Comparison of ENCODE assay signal across 8 cellular contexts in genomic region chr3:9500108-9501050, GRCh38. TPM values are rescaled to one million over a fixed set of nuclear protein-coding genes. Genes with fewer than 3 reads are reported as not detected.
A peak's percentile ranks its signal among the peaks of the same experiment; 100 is the strongest.
DNase-seq lines count a peak whose midpoint lies in the region; ATAC-seq and TF ChIP-seq lines count a peak whose summit lies in the region.

No MANE protein-coding gene starts in this region.

- H3K27me3 ChIP-seq in BJ (ENCODE audit: control insufficient read depth, insufficient read depth, low read length) (peaks cover 2% of the 10 kb centered on the region), GM23248 (replicated peaks; ENCODE audit: insufficient read depth) (no peaks in the 10 kb centered on the region), gastroesophageal sphincter (peaks cover 39% of the 10 kb centered on the region)

- peaks cover 4% of the 10 kb centered on the region for H3K4me1 Mint-ChIP-seq in activated T-helper 17 cell treated with anti-CD3 and anti-CD28 coated beads, Interleukin-2, amount 50 U/mL, for 72 hours
- H3K4me1 Mint-ChIP-seq in progenitor cell of endocrine pancreas (ENCODE audit: low read depth), result peaks cover 3% of the 10 kb centered on the region

- H3K9me3 Mint-ChIP-seq in activated T-helper 17 cell treated with anti-CD3 and anti-CD28 coated beads, Interleukin-2, amount 50 U/mL, for 72 hours, result no peaks in the 10 kb centered on the region
- H3K9me3 Mint-ChIP-seq in progenitor cell of endocrine pancreas (ENCODE audit: low read depth), result no peaks in the 10 kb centered on the region

- peak overlapping the region; percentile 29 for H3K4me3 Mint-ChIP-seq in activated T-helper 17 cell treated with anti-CD3 and anti-CD28 coated beads, Interleukin-2, amount 50 U/mL, for 72 hours
- no peak overlapping the region for H3K4me3 Mint-ChIP-seq in progenitor cell of endocrine pancreas (ENCODE audit: low read depth)

- H4K20me1 ChIP-seq in GM23248 (ENCODE audit: insufficient read depth) (no peaks in the 10 kb centered on the region), OCI-LY7 (ENCODE audit: insufficient read depth, low read length) (no peaks in the 10 kb centered on the region)

- BruUV-seq in OCI-LY7 (replicated peaks; lab: Mats Ljungman, UMichigan), result no TSS peak

- POLR2A ChIA-PET in BJ (lab: Charles Lee), result interaction anchor here (0.6 kb wide), 1 partner anchor 116 kb away, joined by 9 read pairs; no protein-coding TSS in a partner anchor
- POLR2A ChIA-PET in OCI-LY7 (lab: Charles Lee), result no interaction called here

- no peak overlapping the region for H3K4me2 ChIP-seq in GM23248 (ENCODE audit: unreplicated experiment)
- no peak overlapping the region for H3K4me2 ChIP-seq in OCI-LY7 (ENCODE audit: low read length)

- H3K36me3 Mint-ChIP-seq in activated T-helper 17 cell treated with anti-CD3 and anti-CD28 coated beads, Interleukin-2, amount 50 U/mL, for 72 hours (ENCODE audit: low read depth), result no peaks in the 10 kb centered on the region
- no peaks in the 10 kb centered on the region for H3K36me3 Mint-ChIP-seq in progenitor cell of endocrine pancreas (ENCODE audit: insufficient read depth)

- WGBS in GM23248 (ENCODE audit: low coverage in 1 of 2, low lambda C conversion rate in 2 of 2, missing lambda C conversion rate in 2 of 2), 2 experiments, result 16% methylated on average over 35 to 36 of the region's 39 CpGs
- WGBS in gastroesophageal sphincter (ENCODE audit: low coverage in 1 of 2), 2 donors, result 38% methylated on average over 9 of the region's 39 CpGs; no CpG with 5 or more reads in 1 of the 2 donors

- TF ChIP-seq CTCF in BJ (IDR thresholded peaks at IDR 0.05; ENCODE audit: insufficient read depth, low read depth, low read length) (peak; percentile 84), OCI-LY7 (conservative IDR thresholded peaks at IDR 0.05; ENCODE audit: low read length) (peak; percentile 79), gastroesophageal sphincter (IDR thresholded peaks at IDR 0.05) (peak in 2 of 4 experiments; percentile 18 to 57), progenitor cell of endocrine pancreas (IDR thresholded peaks at IDR 0.05; ENCODE audit: unreplicated experiment) (peak; percentile 85)

- intact Hi-C loops in OCI-LY7 (cut with micrococcal nuclease; ENCODE audit: unreplicated experiment), result loop anchor here (2.0 kb wide), 1 partner anchor 148 kb away; no protein-coding TSS in a partner anchor

- H3K9me3 ChIP-seq in GM23248 (ENCODE audit: low read depth) (no peaks in the 10 kb centered on the region), OCI-LY7 (ENCODE audit: low read length) (no peaks in the 10 kb centered on the region), gastroesophageal sphincter (no peaks in the 10 kb centered on the region)

- no peak for TF ChIP-seq EP300 in gastroesophageal sphincter (IDR thresholded peaks at IDR 0.05)

- H3K27ac ChIP-seq in GM23248, result no peak overlapping the region
- no peak overlapping the region for H3K27ac ChIP-seq in OCI-LY7 (ENCODE audit: low read depth, low read length, poor library complexity, severe bottlenecking)
- no peak overlapping the region for H3K27ac ChIP-seq in gastroesophageal sphincter

- peaks cover 18% of the 10 kb centered on the region for H3K4me1 ChIP-seq in GM23248 (ENCODE audit: insufficient read depth)
- peaks cover 6% of the 10 kb centered on the region for H3K4me1 ChIP-seq in OCI-LY7 (ENCODE audit: insufficient read depth, low read length, poor library complexity, severe bottlenecking)
- H3K4me1 ChIP-seq in gastroesophageal sphincter, result peaks cover 0 to 18% (median 6%) of the 10 kb centered on the region in 3 donors

- H3K9me2 ChIP-seq in GM23248 (ENCODE audit: insufficient read depth) (no peaks in the 10 kb centered on the region), OCI-LY7 (ENCODE audit: insufficient read depth, low read length) (no peaks in the 10 kb centered on the region)

- no peak overlapping the region for H2AFZ ChIP-seq in GM23248
- H2AFZ ChIP-seq in OCI-LY7 (ENCODE audit: low read length), result no peak overlapping the region

- peaks cover 23% of the 10 kb centered on the region for H3K27me3 Mint-ChIP-seq in activated T-helper 17 cell treated with anti-CD3 and anti-CD28 coated beads, Interleukin-2, amount 50 U/mL, for 72 hours
- peaks cover 51% of the 10 kb centered on the region for H3K27me3 Mint-ChIP-seq in progenitor cell of endocrine pancreas

- no peaks in the 10 kb centered on the region for H3K36me3 ChIP-seq in BJ (ENCODE audit: control insufficient read depth, insufficient read depth, low read length)
- no peaks in the 10 kb centered on the region for H3K36me3 ChIP-seq in GM23248 (ENCODE audit: low read depth)
- no peaks in the 10 kb centered on the region for H3K36me3 ChIP-seq in OCI-LY7 (ENCODE audit: insufficient read depth, low read length)
- H3K36me3 ChIP-seq in gastroesophageal sphincter, result no peaks in the 10 kb centered on the region

- H3K9ac ChIP-seq in GM23248, result no peak overlapping the region

- in situ Hi-C loops in GM23248 (cut with MboI), result no loop called here

- H3K27ac Mint-ChIP-seq in activated T-helper 17 cell treated with anti-CD3 and anti-CD28 coated beads, Interleukin-2, amount 50 U/mL, for 72 hours, result no peak overlapping the region
- H3K27ac Mint-ChIP-seq in progenitor cell of endocrine pancreas, result no peak overlapping the region

- 0 out of 2 replicates have a peak, but pooled peaks cover 13% of the 10 kb centered on the region for H3F3A ChIP-seq in GM23248 (ENCODE audit: insufficient read depth)

- peak; percentile 1 for DNase-seq in BJ (ENCODE audit: low read depth)
- peak; percentile 85 for DNase-seq in GM23248
- DNase-seq in OCI-LY7 (ENCODE audit: low spot score), result peak; percentile 57
- DNase-seq in progenitor cell of endocrine pancreas (ENCODE audit: low spot score, unreplicated experiment), result peak; percentile 76

- TF ChIP-seq POLR2A in gastroesophageal sphincter (IDR thresholded peaks at IDR 0.05), result no peak

- ATAC-seq in activated T-helper 17 cell treated with anti-CD3 and anti-CD28 coated beads, Interleukin-2, amount 50 U/mL, for 72 hours (replicated peaks), result peak; percentile 77
- ATAC-seq in gastroesophageal sphincter, result peak; percentile 49
- no peak for ATAC-seq in GM21447 (IDR thresholded peaks at IDR 0.05; ENCODE audit: unreplicated experiment)
- no peak for ATAC-seq in HG02981 (IDR thresholded peaks at IDR 0.05; ENCODE audit: unreplicated experiment)

- H3K4me3 ChIP-seq in BJ (ENCODE audit: low read depth, low read length), result no peak overlapping the region
- 0 out of 2 replicates have a peak overlapping the region, but pooled peaks have one; percentile 4 for H3K4me3 ChIP-seq in GM23248
- H3K4me3 ChIP-seq in OCI-LY7 (ENCODE audit: low read depth, low read length, poor library complexity, severe bottlenecking), result no peak overlapping the region
- H3K4me3 ChIP-seq in gastroesophageal sphincter, result peak overlapping the region in 1 of 2 donors; percentile 11

- no peaks in the 10 kb centered on the region for H3K79me2 ChIP-seq in GM23248 (ENCODE audit: insufficient read depth)
- H3K79me2 ChIP-seq in OCI-LY7 (ENCODE audit: insufficient read depth, low read depth, low read length), result no peaks in the 10 kb centered on the region

- CTCF ChIA-PET in BJ (lab: Yijun Ruan, JAX) (interaction anchor here (0.6 to 2.0 kb wide), 4 partner anchors 8 to 27 kb away, joined by 5 to 10 read pairs (median 6); no protein-coding TSS in a partner anchor), OCI-LY7 (lab: Charles Lee; ENCODE audit: unreplicated experiment) (interaction anchor here (0.6 to 0.9 kb wide), 2 partner anchors 65 to 145 kb away, joined by 3 read pairs; no protein-coding TSS in a partner anchor)

RNA-seq across cellular contexts. Expression of gene LHFPL4, which starts 53.2 kb away (rescaled TPM):
- polyA plus RNA-seq in BJ (2011; rRNA removed) (not detected in 2 replicates), GM23248 (2016; fragmentation: Nextera tagmentation; extraction: Ambion mirVana) (0.19 and 0.23 TPM in 2 replicates)
- polyA minus RNA-seq in BJ (2011; rRNA and poly(A)+ RNA removed), result not detected in 2 replicates
- total RNA-seq in GM23248 (2014; rRNA removed; shearing (Covaris generic)), result not detected in 2 replicates
- total RNA-seq in OCI-LY7 (2014; rRNA removed; shearing (Covaris generic)), result not detected in 2 replicates
- total RNA-seq in OCI-LY7 (2022) (not detected in 2 replicates), gastroesophageal sphincter (under 1 TPM in 2 of 4 donors, not detected in 2; 0.04 to 0.13 TPM), progenitor cell of endocrine pancreas (0.55 and 0.64 TPM in 2 replicates)
- not detected for total RNA-seq in activated T-helper 17 cell treated with anti-CD3 and anti-CD28 coated beads, Interleukin-2, amount 50 U/mL, for 72 hours

Comparison
In these comparisons a context has a peak if more than half of its experiments do, and no peak if none do; other contexts are left out.
1. DNase-seq: peak in every context shown above with its lines; median percentile 85 in GM23248; 76 in progenitor cell of endocrine pancreas; 57 in OCI-LY7; 1 in BJ.
2. ATAC-seq: peak in activated T-helper 17 cell treated with anti-CD3 and anti-CD28 coated beads, Interleukin-2, amount 50 U/mL, for 72 hours (single experiment) and gastroesophageal sphincter (single experiment); none in GM21447 (single experiment) and HG02981 (single experiment).